Comparison of ENCODE assay signal across 1 cellular context in the genomic region with DNA sequence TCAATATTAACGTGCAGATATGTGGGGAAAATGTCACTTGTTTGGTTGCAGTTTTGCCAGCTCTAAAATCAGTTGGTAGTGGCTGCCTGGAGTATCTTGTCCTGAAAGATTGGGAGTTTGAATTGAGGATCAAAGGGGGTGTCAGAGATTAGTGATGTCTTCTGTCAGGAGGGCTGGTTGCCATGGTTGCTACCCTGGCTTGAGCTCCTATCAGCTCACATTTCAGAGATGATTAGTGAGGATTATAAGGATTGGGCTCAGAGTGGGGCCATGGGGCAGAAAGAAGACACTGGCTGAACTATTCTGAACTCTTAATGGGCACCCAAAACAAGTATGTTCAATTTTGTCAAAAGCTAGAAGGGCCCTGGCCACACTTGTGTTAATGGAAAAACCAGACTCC.
TF ChIP-seq lines count a peak whose summit lies in the region.

No MANE protein-coding gene starts in this region.

TF ChIP-seq in IMR-90, 13 proteins besides CTCF, POLR2A, EP300 and RAD21:
- TF ChIP-seq CHD1 (IDR thresholded peaks at IDR 0.05; ENCODE audit: low read depth, low read length) (no peak), RCOR1 (IDR thresholded peaks at IDR 0.05; ENCODE audit: insufficient replicate concordance, low read length) (no peak), NFE2L2 (IDR thresholded peaks at IDR 0.05; ENCODE audit: low read depth, low read length) (no peak), MAZ (IDR thresholded peaks at IDR 0.05; ENCODE audit: borderline replicate concordance, low read depth, low read length) (no peak)
